In the genomic region with DNA sequence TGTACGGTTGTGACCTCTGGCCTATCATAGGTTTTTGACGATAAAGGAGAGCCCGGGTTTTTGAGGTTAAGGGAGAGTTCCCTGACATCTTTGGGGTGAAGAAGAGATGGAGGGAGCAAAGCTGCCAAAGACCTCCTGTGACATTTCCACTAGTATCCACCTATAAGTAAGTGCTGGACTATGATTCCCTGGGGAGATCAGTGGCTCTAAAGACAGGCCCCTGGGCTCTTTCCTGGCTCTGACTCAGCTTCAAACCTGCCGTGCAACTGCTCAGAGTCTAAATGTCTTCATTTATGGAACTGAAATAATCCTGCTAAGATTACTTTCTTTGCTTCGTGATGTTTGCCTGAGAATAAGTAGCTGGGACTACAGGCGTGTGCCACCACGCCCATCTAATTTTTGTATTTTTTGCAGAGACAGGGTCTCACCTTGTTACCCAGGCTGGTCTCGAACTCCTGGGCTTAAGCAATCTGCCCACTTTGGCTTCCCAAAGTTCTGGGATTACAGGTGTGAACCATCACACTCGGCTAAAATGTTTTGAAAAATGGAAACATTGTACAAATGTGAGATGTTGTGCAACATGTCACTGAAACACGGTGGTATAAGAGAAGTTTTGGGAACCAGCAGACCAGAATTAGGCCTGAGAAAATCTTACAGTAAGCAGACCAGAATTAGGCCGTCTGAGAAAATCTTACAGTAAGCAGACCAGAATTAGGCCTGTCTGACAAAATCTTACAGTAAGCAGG, we compare ENCODE assay signal across 10 cellular contexts. TPM values are rescaled to one million over a fixed set of nuclear protein-coding genes. Genes with fewer than 3 reads are reported as not detected.
DNase-seq lines count a peak whose midpoint lies in the region; ATAC-seq and FAIRE-seq lines count a peak whose summit lies in the region.
"Had no signal": no experiment of that assay in that cellular context is flagged by ENCODE, and none has a peak within 500 bp of the region (broad histone marks: within the 10 kb centered on the region; RNA-seq: fewer than 3 reads in every experiment).

No MANE protein-coding gene starts in this region.

- peak overlapping the region; percentile 89 for H3K4me3 Mint-ChIP-seq in activated naive CD4-positive, alpha-beta T cell treated with anti-CD3 and anti-CD28 coated beads, Interleukin-2, amount 50 U/mL, for 24 hours
- peak overlapping the region; percentile 99 for H3K4me3 Mint-ChIP-seq in T-helper 17 cell

- no peaks in the 10 kb centered on the region for H3K27me3 Mint-ChIP-seq in activated naive CD4-positive, alpha-beta T cell treated with anti-CD3 and anti-CD28 coated beads, Interleukin-2, amount 50 U/mL, for 24 hours
- no peaks in the 10 kb centered on the region for H3K27me3 Mint-ChIP-seq in T-helper 17 cell

- H3K36me3 Mint-ChIP-seq in activated naive CD4-positive, alpha-beta T cell treated with anti-CD3 and anti-CD28 coated beads, Interleukin-2, amount 50 U/mL, for 24 hours, result no peaks in the 10 kb centered on the region
- H3K36me3 Mint-ChIP-seq in T-helper 17 cell (ENCODE audit: low read depth), result peaks cover 4% of the 10 kb centered on the region

- no peak for FAIRE-seq in RCC 7860 (lab: Jason Lieb, UNC)

- H3K9me3 Mint-ChIP-seq in activated naive CD4-positive, alpha-beta T cell treated with anti-CD3 and anti-CD28 coated beads, Interleukin-2, amount 50 U/mL, for 24 hours, result no peaks in the 10 kb centered on the region

- no peaks in the 10 kb centered on the region for H3K9me3 ChIP-seq in T-helper 17 cell (ENCODE audit: control insufficient read depth, low read length, poor library complexity, severe bottlenecking)

- peak overlapping the region; percentile 93 for H3K27ac Mint-ChIP-seq in activated naive CD4-positive, alpha-beta T cell treated with anti-CD3 and anti-CD28 coated beads, Interleukin-2, amount 50 U/mL, for 24 hours
- H3K27ac Mint-ChIP-seq in T-helper 17 cell, result peak overlapping the region; percentile 99

- no peak for DNase-seq in activated naive CD4-positive, alpha-beta T cell (lab: John Stamatoyannopoulos, UW)
- no peak for DNase-seq in T-helper 17 cell
- peak; percentile 26 for DNase-seq in hepatic stellate cell (ENCODE audit: low spot score)
- DNase-seq in substantia nigra (lab: John Stamatoyannopoulos, UW), result no peak
- DNase-seq in RCC 7860 (ENCODE audit: low spot score), result no peak
- DNase-seq: COR-L47, NCI-H226 had no signal

- ATAC-seq in T-helper 17 cell, result no peak
- no peak for ATAC-seq in GM19395 (IDR thresholded peaks at IDR 0.05; ENCODE audit: unreplicated experiment)
- no peak for ATAC-seq in GM21737 (IDR thresholded peaks at IDR 0.05; ENCODE audit: unreplicated experiment)

- H3K4me1 Mint-ChIP-seq in activated naive CD4-positive, alpha-beta T cell treated with anti-CD3 and anti-CD28 coated beads, Interleukin-2, amount 50 U/mL, for 24 hours, result peaks cover 33% of the 10 kb centered on the region
- H3K4me1 Mint-ChIP-seq in T-helper 17 cell, result peaks cover 29% of the 10 kb centered on the region

- peak overlapping the region; percentile 99 for H3K27ac ChIP-seq in substantia nigra (ENCODE audit: low read depth, low read length, poor library complexity, severe bottlenecking)

RNA-seq across cellular contexts. Expression of a gene that starts 1.2 kb away (rescaled TPM):
- 1 to 10 TPM; 3.6 to 7.7 TPM for total RNA-seq in T-helper 17 cell

RNA-seq across cellular contexts. Expression of a gene that starts 59.4 kb away (rescaled TPM):
- total RNA-seq in T-helper 17 cell, result 1 to 10 TPM; 5.3 to 7.5 TPM
